1 cellular context compared by ENCODE assay signal in genomic region chr5:140548791-140549190, GRCh38.
TF ChIP-seq lines count a peak whose summit lies in the region.

No MANE protein-coding gene starts in this region.

TF ChIP-seq in IMR-90, 13 proteins besides CTCF, POLR2A, EP300 and RAD21 (continued from another document):
- TF ChIP-seq SMC3 (IDR thresholded peaks at IDR 0.05; ENCODE audit: low read depth, low read length) (no peak), CHD1 (IDR thresholded peaks at IDR 0.05; ENCODE audit: low read depth, low read length) (no peak)
